Comparison of ENCODE assay signal across 1 cellular context in the genomic region with DNA sequence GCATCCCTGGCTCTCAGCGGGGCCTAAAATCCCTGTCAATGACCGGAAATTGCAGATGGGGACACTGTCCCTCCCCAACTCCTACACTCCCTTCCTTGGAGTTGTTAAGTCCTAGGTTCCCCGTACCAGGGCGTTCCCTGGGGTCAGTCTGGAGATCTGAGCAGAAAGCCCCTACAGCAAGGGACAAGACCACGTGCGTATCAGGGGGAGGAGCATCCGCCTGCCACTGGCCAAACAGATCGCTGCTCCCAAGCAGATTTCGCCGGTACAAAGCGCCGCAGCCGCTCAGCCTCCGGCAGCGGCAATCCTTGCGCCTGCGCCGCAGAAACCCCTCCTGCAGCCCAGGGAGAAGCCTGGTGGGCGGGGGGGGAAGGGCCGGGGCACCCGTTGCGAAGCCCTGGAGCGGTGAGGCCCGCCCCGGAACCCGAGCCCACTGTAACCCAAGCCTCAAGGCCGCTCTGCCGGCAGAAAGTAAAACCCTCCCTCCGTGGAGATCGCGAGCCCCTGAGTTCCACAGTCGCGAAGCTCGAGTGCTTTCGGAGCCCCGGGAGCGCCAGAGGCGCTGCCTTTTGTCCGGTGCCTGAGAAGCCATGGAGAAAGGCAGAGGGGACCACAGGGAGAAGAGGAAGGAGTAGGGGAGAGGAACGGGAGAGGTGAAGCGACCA.
TF ChIP-seq lines count a peak whose summit lies in the region.

No MANE protein-coding gene starts in this region.

TF ChIP-seq in WTC11, 78 proteins besides CTCF, POLR2A, EP300 and RAD21 (continued from another document):
- TF ChIP-seq E2F1 (CRISPR knock-in tag; IDR thresholded peaks at IDR 0.05) (no peak), STAT6 (CRISPR knock-in tag; conservative IDR thresholded peaks at IDR 0.05; ENCODE audit: low read depth) (no peak), MAX (CRISPR knock-in tag; IDR thresholded peaks at IDR 0.05) (peak; percentile 86), TEAD1 (CRISPR knock-in tag; IDR thresholded peaks at IDR 0.05) (peak; percentile 70; the same call in 1 of the 2 replicates), MYBL2 (CRISPR knock-in tag; IDR thresholded peaks at IDR 0.05) (0 out of 2 replicates have a peak, but pooled peaks have one; percentile 18), HMGXB4 (CRISPR knock-in tag; IDR thresholded peaks at IDR 0.05) (peak; percentile 32; the same call in 1 of the 2 replicates), ZNF121 (CRISPR knock-in tag; IDR thresholded peaks at IDR 0.05) (peak; percentile 71)
- TF ChIP-seq, protein P1, sequence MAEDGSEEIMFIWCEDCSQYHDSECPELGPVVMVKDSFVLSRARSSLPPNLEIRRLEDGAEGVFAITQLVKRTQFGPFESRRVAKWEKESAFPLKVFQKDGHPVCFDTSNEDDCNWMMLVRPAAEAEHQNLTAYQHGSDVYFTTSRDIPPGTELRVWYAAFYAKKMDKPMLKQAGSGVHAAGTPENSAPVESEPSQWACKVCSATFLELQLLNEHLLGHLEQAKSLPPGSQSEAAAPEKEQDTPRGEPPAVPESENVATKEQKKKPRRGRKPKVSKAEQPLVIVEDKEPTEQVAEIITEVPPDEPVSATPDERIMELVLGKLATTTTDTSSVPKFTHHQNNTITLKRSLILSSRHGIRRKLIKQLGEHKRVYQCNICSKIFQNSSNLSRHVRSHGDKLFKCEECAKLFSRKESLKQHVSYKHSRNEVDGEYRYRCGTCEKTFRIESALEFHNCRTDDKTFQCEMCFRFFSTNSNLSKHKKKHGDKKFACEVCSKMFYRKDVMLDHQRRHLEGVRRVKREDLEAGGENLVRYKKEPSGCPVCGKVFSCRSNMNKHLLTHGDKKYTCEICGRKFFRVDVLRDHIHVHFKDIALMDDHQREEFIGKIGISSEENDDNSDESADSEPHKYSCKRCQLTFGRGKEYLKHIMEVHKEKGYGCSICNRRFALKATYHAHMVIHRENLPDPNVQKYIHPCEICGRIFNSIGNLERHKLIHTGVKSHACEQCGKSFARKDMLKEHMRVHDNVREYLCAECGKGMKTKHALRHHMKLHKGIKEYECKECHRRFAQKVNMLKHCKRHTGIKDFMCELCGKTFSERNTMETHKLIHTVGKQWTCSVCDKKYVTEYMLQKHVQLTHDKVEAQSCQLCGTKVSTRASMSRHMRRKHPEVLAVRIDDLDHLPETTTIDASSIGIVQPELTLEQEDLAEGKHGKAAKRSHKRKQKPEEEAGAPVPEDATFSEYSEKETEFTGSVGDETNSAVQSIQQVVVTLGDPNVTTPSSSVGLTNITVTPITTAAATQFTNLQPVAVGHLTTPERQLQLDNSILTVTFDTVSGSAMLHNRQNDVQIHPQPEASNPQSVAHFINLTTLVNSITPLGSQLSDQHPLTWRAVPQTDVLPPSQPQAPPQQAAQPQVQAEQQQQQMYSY (CRISPR knock-in tag; IDR thresholded peaks at IDR 0.05) = peak; percentile 6; the same call in 1 of the 2 replicates
- TF ChIP-seq, protein P2, sequence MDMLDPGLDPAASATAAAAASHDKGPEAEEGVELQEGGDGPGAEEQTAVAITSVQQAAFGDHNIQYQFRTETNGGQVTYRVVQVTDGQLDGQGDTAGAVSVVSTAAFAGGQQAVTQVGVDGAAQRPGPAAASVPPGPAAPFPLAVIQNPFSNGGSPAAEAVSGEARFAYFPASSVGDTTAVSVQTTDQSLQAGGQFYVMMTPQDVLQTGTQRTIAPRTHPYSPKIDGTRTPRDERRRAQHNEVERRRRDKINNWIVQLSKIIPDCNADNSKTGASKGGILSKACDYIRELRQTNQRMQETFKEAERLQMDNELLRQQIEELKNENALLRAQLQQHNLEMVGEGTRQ (CRISPR knock-in tag; IDR thresholded peaks at IDR 0.05) = peak; percentile 88
- TF ChIP-seq, protein P3, sequence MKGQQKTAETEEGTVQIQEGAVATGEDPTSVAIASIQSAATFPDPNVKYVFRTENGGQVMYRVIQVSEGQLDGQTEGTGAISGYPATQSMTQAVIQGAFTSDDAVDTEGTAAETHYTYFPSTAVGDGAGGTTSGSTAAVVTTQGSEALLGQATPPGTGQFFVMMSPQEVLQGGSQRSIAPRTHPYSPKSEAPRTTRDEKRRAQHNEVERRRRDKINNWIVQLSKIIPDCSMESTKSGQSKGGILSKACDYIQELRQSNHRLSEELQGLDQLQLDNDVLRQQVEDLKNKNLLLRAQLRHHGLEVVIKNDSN (CRISPR knock-in tag; IDR thresholded peaks at IDR 0.05) = peak; percentile 87
